In genomic region chr1:36397378-36398230, GRCh38 we compare ENCODE assay signal across 8 cellular contexts. TPM values are rescaled to one million over a fixed set of nuclear protein-coding genes. Genes with fewer than 3 reads are reported as not detected.
DNase-seq lines count a peak whose midpoint lies in the region; ATAC-seq, FAIRE-seq and TF ChIP-seq lines count a peak whose summit lies in the region.

Gene LSM10 (minus strand): TSS chr1:36397908. CDS start chr1:36394129, 3,779 bp downstream.

- FAIRE-seq in A204.1 (lab: Jason Lieb, UNC) = peak; percentile 65

- no peaks in the 10 kb centered on the region for H3K9me3 Mint-ChIP-seq in brain

- H3K4me3 Mint-ChIP-seq in brain = peak within 1 kb of the TSS; percentile 87 to 98 (median 94)

- H3K4me1 ChIP-seq in iPS DF 6.9 (ENCODE audit: control insufficient read depth, insufficient read depth, low read length) = peaks cover 7% of the 10 kb centered on the region

- no peaks in the 10 kb centered on the region for H3K27me3 ChIP-seq in iPS DF 6.9 (ENCODE audit: control insufficient read depth, insufficient read depth, low read length)

- H3K9me3 ChIP-seq in iPS DF 6.9 (ENCODE audit: control insufficient read depth, insufficient read depth, low read length) = no peaks in the 10 kb centered on the region

- peak within 1 kb of the TSS; percentile 91 to 99 (median 96) for H3K27ac Mint-ChIP-seq in brain

- H3K27ac ChIP-seq in iPS DF 6.9 (ENCODE audit: low read length) = no peak within 1 kb of the TSS

- DNase-seq in NCI-H2171 (lab: John Stamatoyannopoulos, UW) (peak; percentile 92), UCSD-AML1 (lab: John Stamatoyannopoulos, UW; ENCODE audit: unreplicated experiment) (peak; percentile 89), iPS DF 6.9 (ENCODE audit: low read depth, low spot score) (no peak), skeletal muscle cell (ENCODE audit: low read depth) (peak; percentile 79)

- H3K4me1 Mint-ChIP-seq in brain = peaks cover 40% of the 10 kb centered on the region

- no peak for TF ChIP-seq CTCF in brain (conservative IDR thresholded peaks at IDR 0.05)

- H3K4me3 ChIP-seq in iPS DF 6.9 (ENCODE audit: low read length) = peak within 1 kb of the TSS; percentile 87
- H3K4me3 ChIP-seq in skeletal muscle cell (ENCODE audit: low read depth, low read length) = peak within 1 kb of the TSS; percentile 89

- peaks cover 15% of the 10 kb centered on the region for H3K36me3 Mint-ChIP-seq in brain

- H3K27me3 Mint-ChIP-seq in brain = peaks cover 12% of the 10 kb centered on the region

- ATAC-seq in GM18861 (IDR thresholded peaks at IDR 0.05; ENCODE audit: unreplicated experiment) = peak; percentile 68
- ATAC-seq in HG03097 (IDR thresholded peaks at IDR 0.05; ENCODE audit: low FRiP score, unreplicated experiment) = peak; percentile 45

- peaks cover 9% of the 10 kb centered on the region for H3K36me3 ChIP-seq in iPS DF 6.9 (ENCODE audit: control insufficient read depth, insufficient read depth, low read length)

- no CpG with 5 or more reads among the region's 60 CpGs for WGBS in iPS DF 6.9 (ENCODE audit: insufficient coverage, insufficient read length)

RNA-seq across cellular contexts. Expression of gene LSM10, which starts in this region (rescaled TPM):
- polyA plus RNA-seq in brain (ENCODE audit: insufficient read depth, low read depth, low replicate concordance) = 53.0 TPM
